In the genomic region with DNA sequence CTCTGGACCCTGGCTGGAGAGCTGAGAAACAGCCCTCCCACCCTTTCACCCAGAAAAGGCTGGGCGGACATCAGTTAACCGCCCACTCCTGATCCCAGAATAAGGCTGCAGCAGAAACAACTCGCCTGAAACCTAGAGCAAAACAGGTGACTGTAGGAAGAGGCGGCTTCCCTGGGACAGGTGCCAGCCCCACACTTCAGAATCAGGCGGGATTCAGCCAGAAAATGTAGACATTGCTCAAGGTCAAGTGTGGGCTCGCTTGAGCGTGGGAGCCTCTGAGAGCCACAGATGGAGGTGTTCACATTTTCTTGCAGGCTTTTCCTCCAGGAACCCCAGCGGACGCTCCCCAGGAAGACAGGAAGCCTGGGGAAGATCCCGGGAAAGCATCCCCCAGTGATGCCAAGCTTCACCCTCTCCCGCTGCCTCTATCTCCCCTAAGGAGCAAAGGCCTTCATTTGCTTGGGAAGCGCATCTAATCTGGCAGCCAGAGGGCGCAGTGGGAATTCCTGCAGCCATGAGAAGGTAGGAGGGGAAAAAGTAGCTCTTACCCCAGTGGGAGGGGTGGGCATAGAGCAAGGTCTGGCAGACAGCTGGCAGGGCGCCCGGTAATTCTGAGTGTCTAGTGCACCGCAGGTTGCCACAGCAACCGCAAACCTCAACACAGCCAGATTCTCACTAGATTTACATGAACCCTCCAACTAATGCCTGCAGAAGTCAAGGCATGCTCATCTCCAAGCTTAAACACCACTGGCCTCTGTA, we compare ENCODE assay signal across 8 cellular contexts.
DNase-seq lines count a peak whose midpoint lies in the region; ATAC-seq, FAIRE-seq and TF ChIP-seq lines count a peak whose summit lies in the region.

No MANE protein-coding gene starts in this region.

- H3K9me3 Mint-ChIP-seq in astrocyte (ENCODE audit: unreplicated experiment), result no peaks in the 10 kb centered on the region

- H3K4me1 Mint-ChIP-seq in astrocyte (ENCODE audit: low read depth, unreplicated experiment), result peaks cover 16% of the 10 kb centered on the region

- H3K27ac ChIP-seq in astrocyte (ENCODE audit: low read depth, low read length) (no peak overlapping the region), tibial nerve (no peak overlapping the region)

- whole genome bisulfite sequencing in tibial nerve, 2 donors, result 55 to 65% methylated on average over 17 of the region's 17 CpGs

- H3K27me3 ChIP-seq in astrocyte (ENCODE audit: insufficient read depth, low read length), result no peaks in the 10 kb centered on the region
- H3K27me3 ChIP-seq in kidney epithelial cell (ENCODE audit: control insufficient read depth, insufficient read depth, low read length), result peaks cover 4% of the 10 kb centered on the region
- no peaks in the 10 kb centered on the region for H3K27me3 ChIP-seq in tibial nerve

- peak overlapping the region; percentile 59 for H3K4me2 ChIP-seq in astrocyte (ENCODE audit: low read length)

- H4K20me1 ChIP-seq in astrocyte (ENCODE audit: insufficient read depth, low read length), result no peaks in the 10 kb centered on the region

- peaks cover 18% of the 10 kb centered on the region for H3K27me3 Mint-ChIP-seq in astrocyte (ENCODE audit: low read depth, unreplicated experiment)

- TF ChIP-seq POLR2A in tibial nerve (IDR thresholded peaks at IDR 0.05) (no peak), GM18505 (IDR thresholded peaks at IDR 0.05; ENCODE audit: borderline replicate concordance, extremely low read depth, insufficient read depth, insufficient read length) (no peak)

- H3K4me1 ChIP-seq in astrocyte (ENCODE audit: insufficient read depth, low read length) (peaks cover 7% of the 10 kb centered on the region), tibial nerve (no peaks in the 10 kb centered on the region)

- peak; percentile 42 for TF ChIP-seq CTCF in astrocyte (IDR thresholded peaks at IDR 0.05; ENCODE audit: insufficient read depth, low read depth, low read length)
- TF ChIP-seq CTCF in kidney epithelial cell (IDR thresholded peaks at IDR 0.05; ENCODE audit: insufficient read depth, low read length, poor library complexity, severe bottlenecking), result peak; percentile 86
- TF ChIP-seq CTCF in tibial nerve (IDR thresholded peaks at IDR 0.05), result peak in 3 of 5 experiments; percentile 7 to 23 (median 20)

- intact Hi-C loops in Right ventricle myocardium inferior (cut with DNase I), result loop anchor here (1.0 kb wide), 1 partner anchor 102 kb away; no protein-coding TSS in a partner anchor
- intact Hi-C loops in cardiac septum (cut with DNase I), result no loop called here

- DNase-seq in Right ventricle myocardium inferior (ENCODE audit: missing footprints), result no peak
- no peak for DNase-seq in cardiac septum (ENCODE audit: low spot score)
- peak; percentile 99 for DNase-seq in NCI-H2171 treated with DMSO at 0.1 percent for 48 hours (lab: John Stamatoyannopoulos, UW)
- DNase-seq in astrocyte (ENCODE audit: low read depth), result peak; percentile 78
- DNase-seq in kidney epithelial cell (ENCODE audit: low read depth), result peak; percentile 89
- DNase-seq in tibial nerve (ENCODE audit: low spot score in 2 of 2), result no peak

- H3K79me2 ChIP-seq in astrocyte (ENCODE audit: insufficient read depth, low read length), result no peaks in the 10 kb centered on the region

- no peak for FAIRE-seq in astrocyte (lab: Jason Lieb, UNC)

- H3K9ac ChIP-seq in astrocyte (ENCODE audit: low read length), result no peak overlapping the region

- ATAC-seq in Right ventricle myocardium inferior (peak; percentile 33), GM18505 (IDR thresholded peaks at IDR 0.05; ENCODE audit: unreplicated experiment) (no peak), GM21619 (IDR thresholded peaks at IDR 0.05; ENCODE audit: unreplicated experiment) (no peak)

- H3K9me3 ChIP-seq in astrocyte (ENCODE audit: insufficient read depth, low read depth, low read length), result no peaks in the 10 kb centered on the region
- no peaks in the 10 kb centered on the region for H3K9me3 ChIP-seq in tibial nerve

- TF ChIP-seq EP300 in tibial nerve (IDR thresholded peaks at IDR 0.05), result no peak

- no peak overlapping the region for H3K4me3 Mint-ChIP-seq in astrocyte (ENCODE audit: unreplicated experiment)

- peak overlapping the region; percentile 26 for H3K27ac Mint-ChIP-seq in astrocyte (ENCODE audit: unreplicated experiment)

- no peak overlapping the region for H2AFZ ChIP-seq in astrocyte (ENCODE audit: low read depth, low read length)

- H3K36me3 ChIP-seq in astrocyte (ENCODE audit: insufficient read depth, low read length) (no peaks in the 10 kb centered on the region), kidney epithelial cell (ENCODE audit: control insufficient read depth, insufficient read depth, low read length) (no peaks in the 10 kb centered on the region), tibial nerve (no peaks in the 10 kb centered on the region)

- H3K4me3 ChIP-seq in astrocyte (ENCODE audit: insufficient read depth, low read depth, low read length), result no peak overlapping the region
- no peak overlapping the region for H3K4me3 ChIP-seq in kidney epithelial cell (ENCODE audit: low read depth, low read length)
- H3K4me3 ChIP-seq in tibial nerve, result no peak overlapping the region

- H3K36me3 Mint-ChIP-seq in astrocyte (ENCODE audit: low read depth, unreplicated experiment), result peaks cover 1% of the 10 kb centered on the region

Comparison
In these comparisons a context has a peak if more than half of its experiments do, and no peak if none do; other contexts are left out.
1. DNase-seq: peak in NCI-H2171 treated with DMSO at 0.1 percent for 48 hours (single experiment), astrocyte (single experiment) and kidney epithelial cell (single experiment); none in Right ventricle myocardium inferior (single experiment), cardiac septum (single experiment) and tibial nerve (0 of 2).
2. CTCF ChIP-seq: peak in every context shown above with its lines; median percentile 86 in kidney epithelial cell; 42 in astrocyte; 20 in tibial nerve.